2 cellular contexts compared by ENCODE assay signal in genomic region chrX:106711375-106711774, GRCh38.
A peak's percentile ranks its signal among the peaks of the same experiment; 100 is the strongest.
TF ChIP-seq lines count a peak whose summit lies in the region.

No MANE protein-coding gene starts in this region.

TF ChIP-seq in HepG2, 621 proteins besides CTCF, POLR2A, EP300 and RAD21:
- 0 out of 2 replicates have a peak, but pooled peaks have one; percentile 2 for TF ChIP-seq MAFF (IDR thresholded peaks at IDR 0.05; ENCODE audit: low read depth, low read length)
- TF ChIP-seq FOSL1 (CRISPR knock-in tag; IDR thresholded peaks at IDR 0.05; ENCODE audit: borderline replicate concordance), result no peak
- 0 out of 2 replicates have a peak, but pooled peaks have one; percentile 41 for TF ChIP-seq NFE2L2 (IDR thresholded peaks at IDR 0.05; ENCODE audit: low read length)
- peak in 1 of 2 experiments; percentile 24; a peak in 1 of 4 replicates for TF ChIP-seq MAFK (conservative IDR thresholded peaks at IDR 0.05 in 1 of 2, IDR thresholded peaks at IDR 0.05 in 1 of 2; ENCODE audit: low read length in 2 of 2)
TF ChIP-seq in HepG2: peak in this region for 3.

TF ChIP-seq in IMR-90, 13 proteins besides CTCF, POLR2A, EP300 and RAD21:
- peak; percentile 41; the same call in 1 of the 2 replicates for TF ChIP-seq MAFK (IDR thresholded peaks at IDR 0.05; ENCODE audit: low read depth, low read length)
- peak; percentile 73 for TF ChIP-seq NFE2L2 (IDR thresholded peaks at IDR 0.05; ENCODE audit: low read depth, low read length)
- TF ChIP-seq CHD1 (IDR thresholded peaks at IDR 0.05; ENCODE audit: low read depth, low read length), result no peak
- no peak for TF ChIP-seq RCOR1 (IDR thresholded peaks at IDR 0.05; ENCODE audit: insufficient replicate concordance, low read length)
